8 cellular contexts compared by ENCODE assay signal in genomic region chr14:102316746-102317563, GRCh38. TPM values are rescaled to one million over a fixed set of nuclear protein-coding genes. Genes with fewer than 3 reads are reported as not detected.
DNase-seq lines count a peak whose midpoint lies in the region; ATAC-seq and TF ChIP-seq lines count a peak whose summit lies in the region.

No MANE protein-coding gene starts in this region.

- POLR2A ChIA-PET in IMR-90 (lab: Charles Lee; ENCODE audit: unreplicated experiment): interaction anchor here (0.6 kb wide), 1 partner anchor 178 kb away, joined by 6 read pairs; no protein-coding TSS in a partner anchor
- POLR2A ChIA-PET in OCI-LY7 (lab: Charles Lee): interaction anchor here (0.6 to 1.8 kb wide), 12 partner anchors 8 to 397 kb away, joined by 3 to 7 read pairs (median 3); partner anchors contain the start of gene MOK

- peaks cover 14 to 25% of the 10 kb centered on the region in 2 experiments; a peak in 3 of 4 replicates for H3K79me1 ChIP-seq in IMR-90 (ENCODE audit: low read depth in 1 of 2, low read length in 2 of 2)

- no peak for TF ChIP-seq POLR2A in IMR-90 (IDR thresholded peaks at IDR 0.05; ENCODE audit: low read depth, low read length)

- no peaks in the 10 kb centered on the region for H3K27me3 ChIP-seq in IMR-90 (ENCODE audit: control insufficient read depth, insufficient read depth, low read length)

- no peak for TF ChIP-seq RAD21 in IMR-90 (IDR thresholded peaks at IDR 0.05; ENCODE audit: low read length)

- peaks cover 20% of the 10 kb centered on the region for H3K9me1 ChIP-seq in IMR-90 (ENCODE audit: insufficient read depth, low read length)

- H3K4me2 ChIP-seq in IMR-90 (ENCODE audit: low read depth, low read length) (peak overlapping the region; percentile 92), OCI-LY7 (ENCODE audit: low read length) (peak overlapping the region; percentile 94)

- H4K91ac ChIP-seq in IMR-90 (ENCODE audit: insufficient read depth, low read depth, low read length): peak overlapping the region; percentile 2

- peak overlapping the region; percentile 44 for H3K23ac ChIP-seq in IMR-90 (ENCODE audit: low read depth, low read length)

- H3K4me1 ChIP-seq in IMR-90 (ENCODE audit: control insufficient read depth, insufficient read depth, low read length) (peaks cover 15% of the 10 kb centered on the region), OCI-LY7 (ENCODE audit: insufficient read depth, low read length, poor library complexity, severe bottlenecking) (peaks cover 53% of the 10 kb centered on the region)

- ATAC-seq in GM21576 (IDR thresholded peaks at IDR 0.05; ENCODE audit: unreplicated experiment) (peak; percentile 51), IMR-90 (ENCODE audit: low read depth) (peak; percentile 71)

- peak overlapping the region; percentile 67 for H3K18ac ChIP-seq in IMR-90 (ENCODE audit: low read depth, low read length)

- H4K5ac ChIP-seq in IMR-90 (ENCODE audit: low read depth, low read length): peak overlapping the region; percentile 62

- peak overlapping the region; percentile 65 for H2AK9ac ChIP-seq in IMR-90 (replicated peaks; ENCODE audit: low read depth, low read length, poor library complexity)

- intact Hi-C loops in IMR-90 (cut with micrococcal nuclease) (no loop called here), OCI-LY7 (cut with micrococcal nuclease; ENCODE audit: unreplicated experiment) (loop anchor here (1.0 to 5.0 kb wide), 3 partner anchors 12 to 355 kb away; partner anchors contain the start of genes DYNC1H1 and MOK)

- BruUV-seq in IMR-90 (replicated peaks; lab: Mats Ljungman, UMichigan) (no TSS peak), OCI-LY7 (replicated peaks; lab: Mats Ljungman, UMichigan) (no TSS peak)

- H3K27ac ChIP-seq in IMR-90 (ENCODE audit: insufficient read depth, low read length) (peak overlapping the region; percentile 49), OCI-LY7 (ENCODE audit: low read depth, low read length, poor library complexity, severe bottlenecking) (peak overlapping the region; percentile 70)

- CTCF ChIA-PET in IMR-90 (lab: Yijun Ruan, JAX) (interaction anchor here (0.6 to 0.7 kb wide), 4 partner anchors 30 to 626 kb away, joined by 3 read pairs; no protein-coding TSS in a partner anchor), OCI-LY7 (lab: Charles Lee; ENCODE audit: unreplicated experiment) (interaction anchor here (0.5 to 0.7 kb wide), 3 partner anchors 313 to 387 kb away, joined by 3 to 6 read pairs (median 4); no protein-coding TSS in a partner anchor)

- peak overlapping the region; percentile 54 for H3K4me3 ChIP-seq in IMR-90 (ENCODE audit: insufficient read depth, low read depth, low read length)
- H3K4me3 ChIP-seq in OCI-LY7 (ENCODE audit: low read depth, low read length, poor library complexity, severe bottlenecking): peak overlapping the region; percentile 66
- peak overlapping the region; percentile 57 for H3K4me3 ChIP-seq in epithelial cell of proximal tubule (ENCODE audit: low read depth, low read length)

- no peaks in the 10 kb centered on the region for H3K9me2 ChIP-seq in OCI-LY7 (ENCODE audit: insufficient read depth, low read length)

- peak; percentile 11 for DNase-seq in DMS153 treated with DMSO at 0.1 percent for 48 hours (lab: John Stamatoyannopoulos, UW; ENCODE audit: unreplicated experiment)
- DNase-seq in IMR-90: peak; percentile 91
- DNase-seq in OCI-LY7 (ENCODE audit: low spot score): peak; percentile 93
- peak; percentile 96 for DNase-seq in activated T-cell treated with anti-CD3 and anti-CD28 coated beads for 4 hours
- no peak for DNase-seq in epithelial cell of proximal tubule (ENCODE audit: low read depth)
- DNase-seq in mucosa of gallbladder (ENCODE audit: low spot score): peak; percentile 95
- DNase-seq in stimulated activated CD8-positive, alpha-beta memory T cell treated with anti-CD3 and anti-CD28 coated beads, Interleukin-4, amount 100 ng/mL, for 24 hours (ENCODE audit: low read depth): peak; percentile 90

- peak overlapping the region; percentile 52 for H3K9ac ChIP-seq in IMR-90 (ENCODE audit: low read depth, low read length)

- peak overlapping the region; percentile 94 for H2AFZ ChIP-seq in IMR-90 (replicated peaks; ENCODE audit: low read length, poor library complexity)
- peak overlapping the region; percentile 98 for H2AFZ ChIP-seq in OCI-LY7 (ENCODE audit: low read length)

- TF ChIP-seq CTCF in IMR-90 (conservative IDR thresholded peaks at IDR 0.05; ENCODE audit: low read depth, low read length): peak; percentile 83
- TF ChIP-seq CTCF in OCI-LY7 (conservative IDR thresholded peaks at IDR 0.05; ENCODE audit: low read length): peak; percentile 79
- TF ChIP-seq CTCF in epithelial cell of proximal tubule (conservative IDR thresholded peaks at IDR 0.05; ENCODE audit: low read depth, low read length): peak; percentile 74

- H3K56ac ChIP-seq in IMR-90 (ENCODE audit: extremely low read depth, insufficient read depth, low read length): peak overlapping the region; percentile 48

- H3K79me2 ChIP-seq in OCI-LY7 (ENCODE audit: insufficient read depth, low read depth, low read length): peaks cover 10% of the 10 kb centered on the region; the same call in 1 of the 2 replicates

- 0 out of 2 replicates have a peak overlapping the region, but pooled peaks have one; percentile 33 for H2BK20ac ChIP-seq in IMR-90 (ENCODE audit: low read depth, low read length)

- 2% methylated on average over 12 of the region's 54 CpGs; no CpG with 5 or more reads in 1 of the 2 experiments for WGBS in IMR-90 (ENCODE audit: extremely low coverage in 2 of 2, insufficient read length in 1 of 2), 2 experiments

- H3K9me3 ChIP-seq in IMR-90 (ENCODE audit: control insufficient read depth, insufficient read depth, low read length): no peaks in the 10 kb centered on the region
- H3K9me3 ChIP-seq in OCI-LY7 (ENCODE audit: low read length): no peaks in the 10 kb centered on the region

- H3K36me3 ChIP-seq in IMR-90 (ENCODE audit: control insufficient read depth, insufficient read depth, low read length): no peaks in the 10 kb centered on the region
- peaks cover 2% of the 10 kb centered on the region; the same call in 1 of the 2 replicates for H3K36me3 ChIP-seq in OCI-LY7 (ENCODE audit: insufficient read depth, low read length)

- peak overlapping the region; percentile 61 for H3K4ac ChIP-seq in IMR-90 (ENCODE audit: low read depth, low read length)

- no peak overlapping the region; the same call in 2 of the 3 replicates for H2BK15ac ChIP-seq in IMR-90 (ENCODE audit: low read depth, low read length)

- peak overlapping the region; percentile 66 for H2BK5ac ChIP-seq in IMR-90 (ENCODE audit: low read depth, low read length, poor library complexity, severe bottlenecking)

- H4K20me1 ChIP-seq in IMR-90 (ENCODE audit: insufficient read depth, low read length) (no peaks in the 10 kb centered on the region), OCI-LY7 (ENCODE audit: insufficient read depth, low read length) (no peaks in the 10 kb centered on the region)

- in situ Hi-C loops in IMR-90 (cut with MboI; ENCODE audit: low sequenced_read_pairs): loop anchor here (10.0 to 25.0 kb wide), 4 partner anchors 172 to 555 kb away; partner anchors contain the start of genes DYNC1H1, HSP90AA1 and PPP2R5C

- H4K8ac ChIP-seq in IMR-90 (ENCODE audit: low read depth in 2 of 2, low read length in 2 of 2): peak overlapping the region; percentile 20 to 73; a peak in 2 of 4 replicates

- H3K14ac ChIP-seq in IMR-90 (replicated peaks; ENCODE audit: low read depth, low read length): peak overlapping the region; percentile 50

- H2BK120ac ChIP-seq in IMR-90 (ENCODE audit: low read depth, low read length): peak overlapping the region; percentile 47

- no peak overlapping the region for H2AK5ac ChIP-seq in IMR-90 (ENCODE audit: low read depth, low read length)

- dilution Hi-C loops in IMR-90 (cut with HindIII; ENCODE audit: low sequenced_read_pairs, unreplicated experiment): no loop called here

TF ChIP-seq in IMR-90, 13 proteins besides CTCF, POLR2A, EP300 and RAD21 (continues in another document):
- no peak for TF ChIP-seq SMC3 (IDR thresholded peaks at IDR 0.05; ENCODE audit: low read depth, low read length)
- TF ChIP-seq MXI1 (IDR thresholded peaks at IDR 0.05; ENCODE audit: borderline replicate concordance, low read depth, low read length): no peak
- peak; percentile 93 for TF ChIP-seq FOS (IDR thresholded peaks at IDR 0.05; ENCODE audit: low read depth, low read length)
- no peak for TF ChIP-seq NFE2L2 (IDR thresholded peaks at IDR 0.05; ENCODE audit: low read depth, low read length)
- peak; percentile 83; the same call in 1 of the 2 replicates for TF ChIP-seq CHD1 (IDR thresholded peaks at IDR 0.05; ENCODE audit: low read depth, low read length)

RNA-seq across cellular contexts. Expression of gene ZNF839, which starts 2.6 kb away (rescaled TPM):
- total RNA-seq in IMR-90 (2012; rRNA removed) (5.7 and 6.4 TPM in 2 replicates), OCI-LY7 (2022) (23.3 and 24.3 TPM in 2 replicates), epithelial cell of proximal tubule (8.2 and 16.9 TPM in 2 replicates), mucosa of gallbladder (11.1 TPM)
- polyA plus RNA-seq in IMR-90 (2012; rRNA removed): 9.8 and 10.7 TPM in 2 replicates
- polyA plus RNA-seq in IMR-90 (2012; cell fraction: cytosol; rRNA removed): 4.8 and 5.5 TPM in 2 replicates
- polyA plus RNA-seq in IMR-90 (2012; cell fraction: nucleus; rRNA removed; ENCODE audit: low replicate concordance): 42.8 and 49.8 TPM in 2 replicates
- total RNA-seq in OCI-LY7 (2014; rRNA removed; shearing (Covaris generic)): 20.2 and 22.7 TPM in 2 replicates

RNA-seq across cellular contexts. Expression of gene MOK, which starts 12.0 kb away (rescaled TPM):
- total RNA-seq in IMR-90 (2012; rRNA removed) (16.8 and 24.4 TPM in 2 replicates), OCI-LY7 (2022) (2.2 and 4.3 TPM in 2 replicates), epithelial cell of proximal tubule (2.3 and 7.5 TPM in 2 replicates), mucosa of gallbladder (20.5 TPM)
- 48.1 and 48.5 TPM in 2 replicates for polyA plus RNA-seq in IMR-90 (2012; rRNA removed)
- polyA plus RNA-seq in IMR-90 (2012; cell fraction: cytosol; rRNA removed): 22.5 and 28.2 TPM in 2 replicates
- polyA plus RNA-seq in IMR-90 (2012; cell fraction: nucleus; rRNA removed; ENCODE audit: low replicate concordance): 188 and 260 TPM in 2 replicates
- total RNA-seq in OCI-LY7 (2014; rRNA removed; shearing (Covaris generic)): 3.7 and 4.0 TPM in 2 replicates

RNA-seq across cellular contexts. Expression of gene CINP, which starts 45.7 kb away (rescaled TPM):
- total RNA-seq in IMR-90 (2012; rRNA removed) (41.9 and 55.3 TPM in 2 replicates), OCI-LY7 (2022) (29.8 and 34.9 TPM in 2 replicates), epithelial cell of proximal tubule (43.5 and 44.5 TPM in 2 replicates), mucosa of gallbladder (25.4 TPM)
- 53.2 and 56.4 TPM in 2 replicates for polyA plus RNA-seq in IMR-90 (2012; rRNA removed)
- polyA plus RNA-seq in IMR-90 (2012; cell fraction: cytosol; rRNA removed): 29.3 and 37.8 TPM in 2 replicates
- polyA plus RNA-seq in IMR-90 (2012; cell fraction: nucleus; rRNA removed; ENCODE audit: low replicate concordance): 10.9 and 21.3 TPM in 2 replicates
- total RNA-seq in OCI-LY7 (2014; rRNA removed; shearing (Covaris generic)): 28.2 and 37.7 TPM in 2 replicates

RNA-seq across cellular contexts. Expression of gene TECPR2, which starts 45.8 kb away (rescaled TPM):
- 10.3 and 11.7 TPM in 2 replicates for total RNA-seq in IMR-90 (2012; rRNA removed)
- polyA plus RNA-seq in IMR-90 (2012; rRNA removed): 9.5 TPM in 2 replicates
- polyA plus RNA-seq in IMR-90 (2012; cell fraction: cytosol; rRNA removed): 5.8 and 11.5 TPM in 2 replicates
- polyA plus RNA-seq in IMR-90 (2012; cell fraction: nucleus; rRNA removed; ENCODE audit: low replicate concordance): 10.1 and 26.3 TPM in 2 replicates
- 5.3 and 6.8 TPM in 2 replicates for total RNA-seq in OCI-LY7 (2014; rRNA removed; shearing (Covaris generic))
- total RNA-seq in OCI-LY7 (2022): 9.5 and 12.7 TPM in 2 replicates
- 5.1 and 16.4 TPM in 2 replicates for total RNA-seq in epithelial cell of proximal tubule
- total RNA-seq in mucosa of gallbladder: 38.1 TPM
